Comparison of ENCODE assay signal across 1 cellular context in genomic region chr1:235442788-235443429, GRCh38.
TF ChIP-seq lines count a peak whose summit lies in the region.

No MANE protein-coding gene starts in this region.

TF ChIP-seq in K562, 482 proteins besides CTCF, POLR2A, EP300 and RAD21 (continued from another document):
- no peak; the same call in 1 of the 2 replicates for TF ChIP-seq ZBTB40 (IDR thresholded peaks at IDR 0.05)
- TF ChIP-seq ZBTB40 (CRISPR knock-in tag; IDR thresholded peaks at IDR 0.05) = no peak
- no peak for TF ChIP-seq MAZ (CRISPR knock-in tag; conservative IDR thresholded peaks at IDR 0.05 in 1 of 2, IDR thresholded peaks at IDR 0.05 in 1 of 2)
- peak; percentile 51 for TF ChIP-seq MEIS2 (IDR thresholded peaks at IDR 0.05; ENCODE audit: partially characterized antibody)
- no peak for TF ChIP-seq HCFC1 (IDR thresholded peaks at IDR 0.05; ENCODE audit: low read depth, low read length)
- TF ChIP-seq ETV6 (IDR thresholded peaks at IDR 0.05; ENCODE audit: borderline replicate concordance in 1 of 2, low read depth in 2 of 2, low read length in 1 of 2) = no peak
- no peak for TF ChIP-seq ETV6 (CRISPR knock-in tag; IDR thresholded peaks at IDR 0.05; ENCODE audit: borderline replicate concordance)
- no peak for TF ChIP-seq ZNF431 (CRISPR knock-in tag; IDR thresholded peaks at IDR 0.05)
- TF ChIP-seq THRB (CRISPR knock-in tag; conservative IDR thresholded peaks at IDR 0.05) = no peak
- no peak for TF ChIP-seq BRD4 (IDR thresholded peaks at IDR 0.05)
- peak; percentile 6; the same call in 1 of the 2 replicates for TF ChIP-seq MTA2 (IDR thresholded peaks at IDR 0.05; ENCODE audit: low read depth)
- peak; percentile 81 for TF ChIP-seq ATF3 (IDR thresholded peaks at IDR 0.05)
- TF ChIP-seq ATF3 (CRISPR knock-in tag; conservative IDR thresholded peaks at IDR 0.05) = no peak
- no peak for TF ChIP-seq MYNN (IDR thresholded peaks at IDR 0.05)
- TF ChIP-seq MYNN (CRISPR knock-in tag; IDR thresholded peaks at IDR 0.05) = no peak
- TF ChIP-seq ZFP30 (CRISPR knock-in tag; IDR thresholded peaks at IDR 0.05; ENCODE audit: borderline replicate concordance) = no peak
- peak; percentile 86 for TF ChIP-seq JUND (IDR thresholded peaks at IDR 0.05; ENCODE audit: borderline replicate concordance, low read depth, low read length)
- peak; percentile 85; the same call in 2 of the 3 replicates for TF ChIP-seq JUND (tag; IDR thresholded peaks at IDR 0.05; ENCODE audit: borderline replicate concordance, low read depth, low read length)
- no peak for TF ChIP-seq HNRNPK (IDR thresholded peaks at IDR 0.05; ENCODE audit: low read depth, low read length, poor library complexity, severe bottlenecking)
- TF ChIP-seq DLX4 (CRISPR knock-in tag; IDR thresholded peaks at IDR 0.05) = no peak
- TF ChIP-seq HOMEZ (CRISPR knock-in tag; IDR thresholded peaks at IDR 0.05) = no peak
- no peak for TF ChIP-seq ZNF143 (CRISPR knock-in tag; IDR thresholded peaks at IDR 0.05)
- TF ChIP-seq SRSF3 (IDR thresholded peaks at IDR 0.05; ENCODE audit: insufficient read depth, low read length) = no peak
- no peak for TF ChIP-seq ZNF436 (CRISPR knock-in tag; IDR thresholded peaks at IDR 0.05)
- TF ChIP-seq ELF1 (tag; IDR thresholded peaks at IDR 0.05) = no peak
- no peak for TF ChIP-seq TFAP4 (CRISPR knock-in tag; IDR thresholded peaks at IDR 0.05; ENCODE audit: borderline replicate concordance)
- no peak for TF ChIP-seq ZNF354B (CRISPR knock-in tag; IDR thresholded peaks at IDR 0.05)
- TF ChIP-seq TARDBP (IDR thresholded peaks at IDR 0.05) = no peak
- TF ChIP-seq ZNF639 (CRISPR knock-in tag; conservative IDR thresholded peaks at IDR 0.05 in 1 of 2, IDR thresholded peaks at IDR 0.05 in 1 of 2) = 0 out of 4 replicates have a peak, but pooled peaks of 1 of the 2 experiments have one; percentile 32
- no peak for TF ChIP-seq ZHX1 (conservative IDR thresholded peaks at IDR 0.05; ENCODE audit: low read length)
- TF ChIP-seq E2F5 (CRISPR knock-in tag; IDR thresholded peaks at IDR 0.05) = no peak
- 0 out of 2 replicates have a peak, but pooled peaks have one; percentile 19 for TF ChIP-seq NKRF (IDR thresholded peaks at IDR 0.05; ENCODE audit: borderline replicate concordance)
- TF ChIP-seq ZNF699 (CRISPR knock-in tag; IDR thresholded peaks at IDR 0.05; ENCODE audit: insufficient replicate concordance) = no peak
- no peak for TF ChIP-seq BRCA1 (IDR thresholded peaks at IDR 0.05)
- TF ChIP-seq BRCA1 (CRISPR knock-in tag; IDR thresholded peaks at IDR 0.05) = no peak
- no peak for TF ChIP-seq NR4A1 (CRISPR knock-in tag; IDR thresholded peaks at IDR 0.05)
- no peak for TF ChIP-seq NR4A1 (tag; IDR thresholded peaks at IDR 0.05)
- TF ChIP-seq NCOR1 (IDR thresholded peaks at IDR 0.05) = 0 out of 2 replicates have a peak, but pooled peaks have one; percentile 7
- no peak for TF ChIP-seq ZNF263 (CRISPR knock-in tag; IDR thresholded peaks at IDR 0.05; ENCODE audit: borderline replicate concordance)
- TF ChIP-seq TCF7L2 (IDR thresholded peaks at IDR 0.05; ENCODE audit: low read depth, low read length) = no peak
